Comparison of ENCODE assay signal across 23 cellular contexts in genomic region chr20:32368323-32368722, GRCh38. TPM values are rescaled to one million over a fixed set of nuclear protein-coding genes. Genes with fewer than 3 reads are reported as not detected.
A peak's percentile ranks its signal among the peaks of the same experiment; 100 is the strongest.
DNase-seq lines count a peak whose midpoint lies in the region; ATAC-seq and TF ChIP-seq lines count a peak whose summit lies in the region.
"Had no signal": no experiment of that assay in that cellular context is flagged by ENCODE, and none has a peak within 500 bp of the region (broad histone marks: within the 10 kb centered on the region; RNA-seq: fewer than 3 reads in every experiment).

No MANE protein-coding gene starts in this region.

- no peak overlapping the region for H2AFZ ChIP-seq in SU-DHL-6 (ENCODE audit: low read depth, low read length, severe bottlenecking)

- H3K36me3 ChIP-seq in SU-DHL-6 (ENCODE audit: low read length) (peaks cover 7% of the 10 kb centered on the region; the same call in 1 of the 2 replicates), tibial artery (peaks cover 9 to 34% (median 15%) of the 10 kb centered on the region in 3 donors)

- H3K36me3 Mint-ChIP-seq in activated CD4-positive, alpha-beta memory T cell treated with anti-CD3 and anti-CD28 coated beads for 36 hours = peaks cover 23% of the 10 kb centered on the region
- peaks cover 42% of the 10 kb centered on the region for H3K36me3 Mint-ChIP-seq in activated CD4-positive, alpha-beta memory T cell treated with anti-CD3 and anti-CD28 coated beads, Interleukin-2, amount 10 ng/mL, durations not matched to agents 7 days and 5 days (ENCODE audit: low read depth)
- peaks cover 6% of the 10 kb centered on the region for H3K36me3 Mint-ChIP-seq in stimulated activated memory B cell treated with anti-CD40 and anti-IgM and Interleukin-4, amounts not matched to agents 10 μg/mL and 1 μg/mL and 100 μg/mL, for 72 hours
- H3K36me3 Mint-ChIP-seq in natural killer cell = no peaks in the 10 kb centered on the region

- no peak overlapping the region for H3K4me3 ChIP-seq in SU-DHL-6 (ENCODE audit: insufficient read depth, low read length, poor library complexity, severe bottlenecking)
- no peak overlapping the region for H3K4me3 ChIP-seq in tibial artery
- H3K4me3 ChIP-seq: BLaER1 had no signal

- POLR2A ChIA-PET in activated CD4-positive, alpha-beta memory T cell treated with anti-CD3 and anti-CD28 coated beads for 36 hours (lab: Charles Lee) = interaction anchor here (0.9 to 1.3 kb wide), 2 partner anchors 9 to 13 kb away, joined by 3 to 5 read pairs; no protein-coding TSS in a partner anchor
- POLR2A ChIA-PET in activated CD4-positive, alpha-beta memory T cell treated with anti-CD3 and anti-CD28 coated beads, Interleukin-2, amount 10 ng/mL, durations not matched to agents 7 days and 5 days (lab: Charles Lee) = interaction anchor here (1.6 kb wide), 1 partner anchor 10 kb away, joined by 10 read pairs; the partner anchor contains the start of gene ASXL1

- intact Hi-C loops in activated CD4-positive, alpha-beta memory T cell treated with anti-CD3 and anti-CD28 coated beads for 36 hours (cut with micrococcal nuclease) = loop anchor here (5.0 to 10.0 kb wide), 2 partner anchors 36 to 286 kb away; no protein-coding TSS in a partner anchor
- intact Hi-C loops in left colon (cut with DNase I, micrococcal nuclease) (loop anchor here in 1 of 2 donors (10.0 kb wide), 1 partner anchor 76 kb away; no protein-coding TSS in a partner anchor), tibial artery (cut with DNase I; ENCODE audit: low total_unique reads) (no loop called here), natural killer cell (cut with micrococcal nuclease) (no loop called here)

- no peak overlapping the region for H3K4me3 Mint-ChIP-seq in activated CD4-positive, alpha-beta memory T cell treated with anti-CD3 and anti-CD28 coated beads for 36 hours
- H3K4me3 Mint-ChIP-seq in activated CD4-positive, alpha-beta memory T cell treated with anti-CD3 and anti-CD28 coated beads, Interleukin-2, amount 10 ng/mL, durations not matched to agents 7 days and 5 days = no peak overlapping the region
- H3K4me3 Mint-ChIP-seq in stimulated activated memory B cell treated with anti-CD40 and anti-IgM and Interleukin-4, amounts not matched to agents 10 μg/mL and 1 μg/mL and 100 μg/mL, for 72 hours = no peak overlapping the region
- H3K4me3 Mint-ChIP-seq in natural killer cell = no peak overlapping the region
- H3K4me3 Mint-ChIP-seq: endodermal cell had no signal

- H3K27me3 ChIP-seq in SU-DHL-6 (ENCODE audit: low read length) (no peaks in the 10 kb centered on the region), tibial artery (no peaks in the 10 kb centered on the region)
- H3K27me3 ChIP-seq: BLaER1 had no signal

- no peaks in the 10 kb centered on the region for H3K9me3 Mint-ChIP-seq in activated CD4-positive, alpha-beta memory T cell treated with anti-CD3 and anti-CD28 coated beads for 36 hours
- H3K9me3 Mint-ChIP-seq in activated CD4-positive, alpha-beta memory T cell treated with anti-CD3 and anti-CD28 coated beads, Interleukin-2, amount 10 ng/mL, durations not matched to agents 7 days and 5 days = no peaks in the 10 kb centered on the region
- H3K9me3 Mint-ChIP-seq in stimulated activated memory B cell treated with anti-CD40 and anti-IgM and Interleukin-4, amounts not matched to agents 10 μg/mL and 1 μg/mL and 100 μg/mL, for 72 hours = no peaks in the 10 kb centered on the region
- no peaks in the 10 kb centered on the region for H3K9me3 Mint-ChIP-seq in natural killer cell
- H3K9me3 Mint-ChIP-seq: endodermal cell had no signal

- H3K9me3 ChIP-seq in SU-DHL-6 (ENCODE audit: insufficient read depth, low read length) (no peaks in the 10 kb centered on the region), tibial artery (no peaks in the 10 kb centered on the region)
- H3K9me3 ChIP-seq: BLaER1, SK-N-SH had no signal

- no peaks in the 10 kb centered on the region for H3K9me2 ChIP-seq in SU-DHL-6 (replicated peaks; ENCODE audit: insufficient read depth, low read length)
- H3K9me2 ChIP-seq: SK-N-SH had no signal

- ATAC-seq in left colon (peak; percentile 59), natural killer cell (no peak)
- no peak for ATAC-seq in stimulated activated memory B cell treated with anti-CD40 and anti-IgM and Interleukin-4, amounts not matched to agents 10 μg/mL and 1 μg/mL and 100 μg/mL, for 72 hours
- ATAC-seq: left ventricle myocardium superior, sciatic nerve had no signal

- TF ChIP-seq CTCF in SU-DHL-6 (IDR thresholded peaks at IDR 0.05; ENCODE audit: insufficient read depth, low read length, poor library complexity, severe bottlenecking) (no peak), tibial artery (IDR thresholded peaks at IDR 0.05) (no peak), natural killer cell (IDR thresholded peaks at IDR 0.05) (no peak)

- no peak overlapping the region; the same call in 1 of the 2 replicates for H3K9ac ChIP-seq in SU-DHL-6 (ENCODE audit: low read length)
- H3K9ac ChIP-seq: BLaER1, SK-N-SH had no signal

- H3K4me1 Mint-ChIP-seq in activated CD4-positive, alpha-beta memory T cell treated with anti-CD3 and anti-CD28 coated beads for 36 hours (ENCODE audit: low read depth) = peaks cover 51% of the 10 kb centered on the region
- peaks cover 53% of the 10 kb centered on the region for H3K4me1 Mint-ChIP-seq in activated CD4-positive, alpha-beta memory T cell treated with anti-CD3 and anti-CD28 coated beads, Interleukin-2, amount 10 ng/mL, durations not matched to agents 7 days and 5 days
- peaks cover 59% of the 10 kb centered on the region for H3K4me1 Mint-ChIP-seq in stimulated activated memory B cell treated with anti-CD40 and anti-IgM and Interleukin-4, amounts not matched to agents 10 μg/mL and 1 μg/mL and 100 μg/mL, for 72 hours
- H3K4me1 Mint-ChIP-seq in natural killer cell = peaks cover 31 to 43% of the 10 kb centered on the region in 2 donors

- H3F3A ChIP-seq in SU-DHL-6 (ENCODE audit: insufficient read depth) = peaks cover 25% of the 10 kb centered on the region

- no peaks in the 10 kb centered on the region for H3K27me3 Mint-ChIP-seq in activated CD4-positive, alpha-beta memory T cell treated with anti-CD3 and anti-CD28 coated beads for 36 hours
- H3K27me3 Mint-ChIP-seq in activated CD4-positive, alpha-beta memory T cell treated with anti-CD3 and anti-CD28 coated beads, Interleukin-2, amount 10 ng/mL, durations not matched to agents 7 days and 5 days = no peaks in the 10 kb centered on the region
- H3K27me3 Mint-ChIP-seq in stimulated activated memory B cell treated with anti-CD40 and anti-IgM and Interleukin-4, amounts not matched to agents 10 μg/mL and 1 μg/mL and 100 μg/mL, for 72 hours = no peaks in the 10 kb centered on the region
- no peaks in the 10 kb centered on the region for H3K27me3 Mint-ChIP-seq in natural killer cell (ENCODE audit: low read depth in 2 of 2)

- CTCF ChIA-PET in activated CD4-positive, alpha-beta memory T cell treated with anti-CD3 and anti-CD28 coated beads for 36 hours (lab: Charles Lee) = interaction anchor here (1.3 kb wide), 1 partner anchor 71 kb away, joined by 4 read pairs; no protein-coding TSS in a partner anchor
- CTCF ChIA-PET in activated CD4-positive, alpha-beta memory T cell treated with anti-CD3 and anti-CD28 coated beads, Interleukin-2, amount 10 ng/mL, durations not matched to agents 7 days and 5 days (lab: Charles Lee) = interaction anchor here (0.7 kb wide), 1 partner anchor 83 kb away, joined by 3 read pairs; no protein-coding TSS in a partner anchor

- DNase-seq in activated CD4-positive, alpha-beta memory T cell treated with anti-CD3 and anti-CD28 coated beads for 36 hours = no peak
- no peak for DNase-seq in activated CD4-positive, alpha-beta memory T cell treated with anti-CD3 and anti-CD28 coated beads, Interleukin-2, amount 10 ng/mL, durations not matched to agents 7 days and 5 days
- no peak for DNase-seq in left colon
- no peak for DNase-seq in activated CD4-positive, alpha-beta T cell treated with anti-CD3 and anti-CD28 coated beads, Interleukin-2, amount 50 U/mL, for 48 hours
- no peak for DNase-seq in tibial artery
- DNase-seq in natural killer cell = no peak
- DNase-seq: activated CD4-positive, CD25-positive, alpha-beta regulatory T cell treated with anti-CD3 and anti-CD28 coated beads, Interleukin-2, amount 50 U/mL, for 72 hours; activated gamma-delta T cell; aorta; DMS 273 treated with DMSO at 0.1 percent for 48 hours; endodermal cell; GDM1; left ventricle myocardium superior; NCI-H1436; NCI-H2227 treated with DMSO at 0.1 percent for 48 hours; SK-N-SH; stimulated activated CD4-positive, alpha-beta T cell treated with anti-CD3 and anti-CD28 coated beads, Interleukin-1b, Interleukin-23, amount 100 ng/mL, for 48 hours; stimulated activated naive CD8-positive, alpha-beta T cell treated with anti-CD3 and anti-CD28 coated beads, Interleukin-15, Interleukin-2, amounts not matched to agents 100 U/mL and 50 U/mL, for 24 hours; T1000 had no signal

- H3K27ac ChIP-seq in SU-DHL-6 (ENCODE audit: low read depth, low read length) (peak overlapping the region; percentile 38; the same call in 1 of the 2 replicates), tibial artery (no peak overlapping the region)
- H3K27ac ChIP-seq: BLaER1 had no signal

- peak overlapping the region; percentile 7 for H3K27ac Mint-ChIP-seq in activated CD4-positive, alpha-beta memory T cell treated with anti-CD3 and anti-CD28 coated beads for 36 hours
- H3K27ac Mint-ChIP-seq in activated CD4-positive, alpha-beta memory T cell treated with anti-CD3 and anti-CD28 coated beads, Interleukin-2, amount 10 ng/mL, durations not matched to agents 7 days and 5 days = no peak overlapping the region
- peak overlapping the region; percentile 17 for H3K27ac Mint-ChIP-seq in stimulated activated memory B cell treated with anti-CD40 and anti-IgM and Interleukin-4, amounts not matched to agents 10 μg/mL and 1 μg/mL and 100 μg/mL, for 72 hours
- H3K27ac Mint-ChIP-seq in natural killer cell = peak overlapping the region in 1 of 2 donors; percentile 21
- H3K27ac Mint-ChIP-seq: endodermal cell had no signal

- H3K79me2 ChIP-seq in SU-DHL-6 (ENCODE audit: insufficient read depth, low read length) = peaks cover 91% of the 10 kb centered on the region

- peaks cover 8% of the 10 kb centered on the region; the same call in 1 of the 2 replicates for H4K20me1 ChIP-seq in SU-DHL-6 (ENCODE audit: low read depth, low read length)

- H3K4me2 ChIP-seq in SU-DHL-6 (ENCODE audit: low read depth, low read length, poor library complexity, severe bottlenecking) = peak overlapping the region; percentile 46
- H3K4me2 ChIP-seq: SK-N-SH had no signal

- peaks cover 0 to 48% (median 23%) of the 10 kb centered on the region in 4 donors for H3K4me1 ChIP-seq in tibial artery

RNA-seq across cellular contexts. Expression of gene ASXL1, which starts 10.2 kb away (rescaled TPM):
- 100 to 1,000 TPM; 141 to 147 TPM for total RNA-seq in activated CD4-positive, alpha-beta memory T cell treated with anti-CD3 and anti-CD28 coated beads for 36 hours
- total RNA-seq in activated CD4-positive, alpha-beta memory T cell treated with anti-CD3 and anti-CD28 coated beads, Interleukin-2, amount 10 ng/mL, durations not matched to agents 7 days and 5 days = 100 to 1,000 TPM; 113 to 118 TPM
- total RNA-seq in left colon (10 to 100 TPM; 39.9 to 42.5 TPM), natural killer cell (100 to 1,000 TPM; 106 to 125 (median 108) TPM)
